Comparison of ENCODE assay signal across 1 cellular context in genomic region chr18:59141294-59142068, GRCh38.
A peak's percentile ranks its signal among the peaks of the same experiment; 100 is the strongest.
TF ChIP-seq lines count a peak whose summit lies in the region.

No MANE protein-coding gene starts in this region.

TF ChIP-seq in HepG2, 621 proteins besides CTCF, POLR2A, EP300 and RAD21 (continued from another document):
- TF ChIP-seq ZBTB43 (CRISPR knock-in tag; conservative IDR thresholded peaks at IDR 0.05): peak; percentile 65
- TF ChIP-seq FOXK2 (IDR thresholded peaks at IDR 0.05): peak; percentile 81
- no peak for TF ChIP-seq MTA3 (CRISPR knock-in tag; IDR thresholded peaks at IDR 0.05)
- TF ChIP-seq ZNF589 (CRISPR knock-in tag; conservative IDR thresholded peaks at IDR 0.05): no peak
- no peak for TF ChIP-seq HDAC1 (CRISPR knock-in tag; IDR thresholded peaks at IDR 0.05)
- TF ChIP-seq XRCC5 (optimal IDR thresholded peaks at IDR 0.05; ENCODE audit: low read length): peak; percentile 48
- peak; percentile 69; the same call in 1 of the 2 replicates for TF ChIP-seq ZNF772 (CRISPR knock-in tag; IDR thresholded peaks at IDR 0.05)
- 0 out of 2 replicates have a peak, but pooled peaks have one; percentile 66 for TF ChIP-seq SIN3A (IDR thresholded peaks at IDR 0.05; ENCODE audit: borderline replicate concordance, low read depth, low read length)
- TF ChIP-seq IRF2 (CRISPR knock-in tag; IDR thresholded peaks at IDR 0.05): peak; percentile 70; the same call in 1 of the 2 replicates
- peak; percentile 59; the same call in 1 of the 2 replicates for TF ChIP-seq ZMYM4 (CRISPR knock-in tag; IDR thresholded peaks at IDR 0.05)
- TF ChIP-seq ZBTB25 (CRISPR knock-in tag; IDR thresholded peaks at IDR 0.05): peak; percentile 37
- no peak for TF ChIP-seq ZNF770 (CRISPR knock-in tag; IDR thresholded peaks at IDR 0.05)
- peak; percentile 90 for TF ChIP-seq DRAP1 (CRISPR knock-in tag; IDR thresholded peaks at IDR 0.05)
- peak; percentile 86 for TF ChIP-seq FOXO1 (CRISPR knock-in tag; IDR thresholded peaks at IDR 0.05)
- TF ChIP-seq ZNF652 (CRISPR knock-in tag; IDR thresholded peaks at IDR 0.05; ENCODE audit: borderline replicate concordance, low read depth): no peak
- 0 out of 2 replicates have a peak, but pooled peaks have one; percentile 41 for TF ChIP-seq TFE3 (CRISPR knock-in tag; IDR thresholded peaks at IDR 0.05)
- no peak for TF ChIP-seq NCOA5 (CRISPR knock-in tag; IDR thresholded peaks at IDR 0.05)
- no peak for TF ChIP-seq ZNF230 (CRISPR knock-in tag; IDR thresholded peaks at IDR 0.05)
- TF ChIP-seq ZNF367 (CRISPR knock-in tag; IDR thresholded peaks at IDR 0.05; ENCODE audit: borderline replicate concordance): no peak
- TF ChIP-seq FOXK1 (CRISPR knock-in tag; IDR thresholded peaks at IDR 0.05; ENCODE audit: borderline replicate concordance, low read depth): peak; percentile 67; the same call in 1 of the 2 replicates
- peak; percentile 83 for TF ChIP-seq ATF2 (CRISPR knock-in tag; IDR thresholded peaks at IDR 0.05)
- peak; percentile 89; the same call in 1 of the 2 replicates for TF ChIP-seq TGIF2 (CRISPR knock-in tag; IDR thresholded peaks at IDR 0.05)
- no peak for TF ChIP-seq ZNF567 (CRISPR knock-in tag; IDR thresholded peaks at IDR 0.05; ENCODE audit: borderline replicate concordance)
- peak; percentile 66; the same call in 1 of the 2 replicates for TF ChIP-seq SMYD3 (CRISPR knock-in tag; IDR thresholded peaks at IDR 0.05)
- TF ChIP-seq TBX2 (CRISPR knock-in tag; IDR thresholded peaks at IDR 0.05; ENCODE audit: borderline replicate concordance): peak; percentile 84
- 0 out of 2 replicates have a peak, but pooled peaks have one; percentile 27 for TF ChIP-seq ZMAT3 (CRISPR knock-in tag; conservative IDR thresholded peaks at IDR 0.05)
- TF ChIP-seq ZNF496 (CRISPR knock-in tag; IDR thresholded peaks at IDR 0.05; ENCODE audit: insufficient replicate concordance): no peak
- TF ChIP-seq ATF4 (CRISPR knock-in tag; IDR thresholded peaks at IDR 0.05): peak in 1 of 2 experiments; percentile 82; a peak in 2 of 4 replicates
- TF ChIP-seq ZNF124 (CRISPR knock-in tag; IDR thresholded peaks at IDR 0.05): 0 out of 2 replicates have a peak, but pooled peaks have one; percentile 5
- 0 out of 2 replicates have a peak, but pooled peaks have one; percentile 43 for TF ChIP-seq ZNF691 (CRISPR knock-in tag; IDR thresholded peaks at IDR 0.05; ENCODE audit: borderline replicate concordance, low read depth)
- TF ChIP-seq JUND (CRISPR knock-in tag; IDR thresholded peaks at IDR 0.05): no peak
- TF ChIP-seq ZGPAT (CRISPR knock-in tag; IDR thresholded peaks at IDR 0.05): peak; percentile 65
- peak; percentile 72 for TF ChIP-seq PHF5A (CRISPR knock-in tag; IDR thresholded peaks at IDR 0.05; ENCODE audit: low read depth, unreplicated experiment)
- peak; percentile 66; the same call in 1 of the 2 replicates for TF ChIP-seq POGK (CRISPR knock-in tag; conservative IDR thresholded peaks at IDR 0.05)
- no peak for TF ChIP-seq ATM (IDR thresholded peaks at IDR 0.05; ENCODE audit: borderline replicate concordance)
- TF ChIP-seq NR2F2 (IDR thresholded peaks at IDR 0.05; ENCODE audit: borderline replicate concordance, low read depth): peak; percentile 37; the same call in 1 of the 2 replicates
- TF ChIP-seq ZUFSP (CRISPR knock-in tag; IDR thresholded peaks at IDR 0.05; ENCODE audit: borderline replicate concordance): no peak
- peak; percentile 85; the same call in 1 of the 2 replicates for TF ChIP-seq BRF2 (CRISPR knock-in tag; IDR thresholded peaks at IDR 0.05)
- TF ChIP-seq MYC (CRISPR knock-in tag; IDR thresholded peaks at IDR 0.05; ENCODE audit: borderline replicate concordance): no peak
- TF ChIP-seq BRCA1 (CRISPR knock-in tag; IDR thresholded peaks at IDR 0.05): 0 out of 2 replicates have a peak, but pooled peaks have one; percentile 49
